1 cellular context compared by ENCODE assay signal in genomic region chr13:40383132-40383531, GRCh38.
TF ChIP-seq lines count a peak whose summit lies in the region.

No MANE protein-coding gene starts in this region.

TF ChIP-seq in WTC11, 78 proteins besides CTCF, POLR2A, EP300 and RAD21 (continued from another document):
- TF ChIP-seq ZNF317 (CRISPR knock-in tag; IDR thresholded peaks at IDR 0.05; ENCODE audit: borderline replicate concordance, low read depth) (no peak), HMGA2 (CRISPR knock-in tag; IDR thresholded peaks at IDR 0.05) (no peak), FOXK1 (CRISPR knock-in tag; IDR thresholded peaks at IDR 0.05) (no peak), NFE2L1 (CRISPR knock-in tag; IDR thresholded peaks at IDR 0.05) (no peak), MYBL2 (CRISPR knock-in tag; IDR thresholded peaks at IDR 0.05) (no peak), CBFB (CRISPR knock-in tag; IDR thresholded peaks at IDR 0.05; ENCODE audit: low read depth) (no peak), ZNF396 (CRISPR knock-in tag; IDR thresholded peaks at IDR 0.05; ENCODE audit: borderline replicate concordance) (no peak), PRRX2 (CRISPR knock-in tag; IDR thresholded peaks at IDR 0.05) (no peak), SP1 (CRISPR knock-in tag; conservative IDR thresholded peaks at IDR 0.05) (no peak), ZNF138 (CRISPR knock-in tag; conservative IDR thresholded peaks at IDR 0.05) (no peak), TEAD1 (CRISPR knock-in tag; IDR thresholded peaks at IDR 0.05) (no peak), CDX4 (CRISPR knock-in tag; IDR thresholded peaks at IDR 0.05; ENCODE audit: borderline replicate concordance) (no peak), PRDM15 (CRISPR knock-in tag; IDR thresholded peaks at IDR 0.05) (no peak)
TF ChIP-seq in WTC11: peak in this region for 0.
